Comparison of ENCODE assay signal across 21 cellular contexts in the genomic region with DNA sequence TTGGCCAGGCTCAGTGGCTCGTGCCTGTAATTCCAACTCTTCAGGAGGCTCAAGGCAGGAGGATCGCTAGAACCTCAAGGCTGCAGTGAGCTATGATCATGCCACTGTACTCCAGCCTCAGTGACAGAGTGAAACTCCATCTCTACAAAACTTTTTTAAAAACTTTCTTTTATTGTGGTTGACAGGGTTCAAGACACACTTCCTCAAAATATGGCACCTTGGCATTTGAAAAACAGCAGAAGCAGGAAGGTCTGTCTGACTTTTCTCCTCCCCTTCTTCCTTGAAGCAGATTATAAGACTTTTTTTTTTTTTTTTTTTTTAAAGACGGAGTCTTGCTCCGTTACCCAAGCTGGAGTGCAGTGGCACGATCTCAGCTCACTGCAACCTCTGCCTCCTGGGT. TPM values are rescaled to one million over a fixed set of nuclear protein-coding genes. Genes with fewer than 3 reads are reported as not detected.
A peak's percentile ranks its signal among the peaks of the same experiment; 100 is the strongest.
DNase-seq lines count a peak whose midpoint lies in the region; ATAC-seq and TF ChIP-seq lines count a peak whose summit lies in the region.
"Had no signal": no experiment of that assay in that cellular context is flagged by ENCODE, and none has a peak within 500 bp of the region (broad histone marks: within the 10 kb centered on the region; RNA-seq: fewer than 3 reads in every experiment).

No MANE protein-coding gene starts in this region.

- H4K20me1 ChIP-seq in BLaER1 = no peaks in the 10 kb centered on the region

- no peak for TF ChIP-seq CTCF in CD4-positive, alpha-beta T cell (IDR thresholded peaks at IDR 0.05)
- TF ChIP-seq CTCF in NB4 (IDR thresholded peaks at IDR 0.05; ENCODE audit: low read depth, low read length) = no peak

- intact Hi-C loops in CD4-positive, alpha-beta T cell (cut with DNase I, micrococcal nuclease) = loop anchor here in 1 of 2 experiments (10.0 kb wide), 2 partner anchors 337 to 397 kb away; partner anchors contain the start of gene UBAC2

- H4K91ac ChIP-seq in mesenchymal stem cell (ENCODE audit: low read length) = no peak overlapping the region

- H3K9ac ChIP-seq in BLaER1 = no peak overlapping the region
- H3K9ac ChIP-seq in mesenchymal stem cell (ENCODE audit: low read length) = no peak overlapping the region

- H4K8ac ChIP-seq in mesenchymal stem cell (ENCODE audit: low read length) = no peak overlapping the region

- H3K18ac ChIP-seq in mesenchymal stem cell (ENCODE audit: low read depth in 1 of 2, low read length in 2 of 2) = no peak overlapping the region

- H3K36me3 ChIP-seq in BLaER1 (no peaks in the 10 kb centered on the region), mesenchymal stem cell (ENCODE audit: control insufficient read depth in 1 of 2, insufficient read depth in 2 of 2, low read depth in 1 of 2, low read length in 2 of 2) (no peaks in the 10 kb centered on the region)
- H3K36me3 ChIP-seq: BE2C, prostate gland, WERI-Rb-1 had no signal

- no peaks in the 10 kb centered on the region for H3K79me1 ChIP-seq in mesenchymal stem cell (replicated peaks; ENCODE audit: low read length, poor library complexity, severe bottlenecking)

- H2BK5ac ChIP-seq in mesenchymal stem cell (ENCODE audit: low read depth, low read length, poor library complexity, severe bottlenecking) = no peak overlapping the region

- CTCF ChIA-PET in CD4-positive, alpha-beta T cell (lab: Charles Lee) = no interaction called here

- H3K4ac ChIP-seq in mesenchymal stem cell (ENCODE audit: low read depth in 1 of 2, low read length in 2 of 2) = no peak overlapping the region

- no peak for ATAC-seq in CD4-positive, alpha-beta T cell (ENCODE audit: poor library complexity)
- ATAC-seq in central memory CD8-positive, alpha-beta T cell (replicated peaks; ENCODE audit: extremely low read depth, poor library complexity, severe bottlenecking) = peak; percentile 44
- ATAC-seq in GM21526 (IDR thresholded peaks at IDR 0.05; ENCODE audit: low FRiP score, unreplicated experiment) = no peak

- peak overlapping the region; percentile 22 for H3K4me3 Mint-ChIP-seq in CD4-positive, alpha-beta T cell
- peak overlapping the region; percentile 69 for H3K4me3 Mint-ChIP-seq in central memory CD8-positive, alpha-beta T cell
- H3K4me3 Mint-ChIP-seq: brain, nephron progenitor cell had no signal

- no peak overlapping the region for H2BK120ac ChIP-seq in mesenchymal stem cell (ENCODE audit: low read depth, low read length)

- H3K4me1 Mint-ChIP-seq in CD4-positive, alpha-beta T cell (ENCODE audit: low read depth) = peaks cover 51% of the 10 kb centered on the region
- H3K4me1 Mint-ChIP-seq in central memory CD8-positive, alpha-beta T cell = peaks cover 40% of the 10 kb centered on the region

- in situ Hi-C loops in ACHN (cut with HindIII; ENCODE audit: low pct_ligation_motif_present, low pct_unique_long_range_greater_than_20kb, low sequenced_read_pairs) = no loop called here

- no peak for TF ChIP-seq POLR2A in NB4 (IDR thresholded peaks at IDR 0.05; ENCODE audit: extremely low read depth, insufficient read length)

- H2AK5ac ChIP-seq in mesenchymal stem cell (ENCODE audit: low read length, severe bottlenecking) = no peak overlapping the region

- H3K23ac ChIP-seq in mesenchymal stem cell (ENCODE audit: low read length in 2 of 2) = no peak overlapping the region

- H3K4me2 ChIP-seq in BLaER1 = peak overlapping the region; percentile 40; the same call in 1 of the 2 replicates
- H3K4me2 ChIP-seq in mesenchymal stem cell (ENCODE audit: low read length, poor library complexity, severe bottlenecking) = no peak overlapping the region
- H3K4me2 ChIP-seq: hepatocyte had no signal

- H3K14ac ChIP-seq in mesenchymal stem cell (ENCODE audit: low read length in 2 of 2) = no peak overlapping the region

- POLR2A ChIA-PET in CD4-positive, alpha-beta T cell (lab: Charles Lee) = no interaction called here

- no peaks in the 10 kb centered on the region for H3K27me3 Mint-ChIP-seq in CD4-positive, alpha-beta T cell
- H3K27me3 Mint-ChIP-seq in central memory CD8-positive, alpha-beta T cell = no peaks in the 10 kb centered on the region

- WGBS in mesenchymal stem cell = 94% methylated on average over 5 of the region's 5 CpGs

- H3K27ac ChIP-seq in BLaER1 (no peak overlapping the region), mesenchymal stem cell (ENCODE audit: low read length, poor library complexity, severe bottlenecking) (no peak overlapping the region)
- H3K27ac ChIP-seq in CD4-positive, alpha-beta T cell (ENCODE audit: low read depth, low read length) = no peak overlapping the region
- H3K27ac ChIP-seq: hepatocyte, prostate gland, WERI-Rb-1 had no signal

- H3K9me3 ChIP-seq in BLaER1 (no peaks in the 10 kb centered on the region), mesenchymal stem cell (ENCODE audit: control insufficient read depth, low read length) (no peaks in the 10 kb centered on the region)
- no peaks in the 10 kb centered on the region for H3K9me3 ChIP-seq in CD4-positive, alpha-beta T cell (ENCODE audit: control insufficient read depth, low read length)
- H3K9me3 ChIP-seq: BE2C, prostate gland had no signal

- H3K27ac Mint-ChIP-seq in CD4-positive, alpha-beta T cell = peak overlapping the region; percentile 29
- peak overlapping the region; percentile 89 for H3K27ac Mint-ChIP-seq in central memory CD8-positive, alpha-beta T cell (ENCODE audit: low read depth)
- H3K27ac Mint-ChIP-seq: brain, nephron progenitor cell had no signal

- no peaks in the 10 kb centered on the region for H3K36me3 Mint-ChIP-seq in CD4-positive, alpha-beta T cell (ENCODE audit: low read depth)
- H3K36me3 Mint-ChIP-seq in central memory CD8-positive, alpha-beta T cell (ENCODE audit: insufficient read depth) = peaks cover 13% of the 10 kb centered on the region
- H3K36me3 Mint-ChIP-seq: brain had no signal

- no peaks in the 10 kb centered on the region for H3K9me3 Mint-ChIP-seq in CD4-positive, alpha-beta T cell
- no peaks in the 10 kb centered on the region for H3K9me3 Mint-ChIP-seq in central memory CD8-positive, alpha-beta T cell
- H3K9me3 Mint-ChIP-seq: brain, nephron progenitor cell had no signal

- H3K4me3 ChIP-seq in BLaER1 (no peak overlapping the region), NB4 (ENCODE audit: low read depth, low read length) (no peak overlapping the region), mesenchymal stem cell (ENCODE audit: insufficient read depth in 1 of 2, low read depth in 1 of 2, low read length in 2 of 2) (no peak overlapping the region)
- H3K4me3 ChIP-seq: hepatocyte, lung, prostate gland had no signal

- H2AFZ ChIP-seq in mesenchymal stem cell (ENCODE audit: low read depth, low read length) = no peak overlapping the region
- H2AFZ ChIP-seq: hepatocyte had no signal

- H2BK12ac ChIP-seq in mesenchymal stem cell (ENCODE audit: low read length in 2 of 2) = no peak overlapping the region

- H2BK15ac ChIP-seq in mesenchymal stem cell (ENCODE audit: low read depth, poor library complexity, severe bottlenecking) = no peak overlapping the region

- no peak for DNase-seq in CD4-positive, alpha-beta T cell
- DNase-seq in NB4 (ENCODE audit: low read depth) = peak; percentile 31
- DNase-seq in central memory CD8-positive, alpha-beta T cell (ENCODE audit: low spot score in 2 of 2) = no peak
- DNase-seq in mesenchymal stem cell = no peak
- DNase-seq in ACHN = no peak
- DNase-seq: activated gamma-delta T cell; BE2C; cortex of kidney; NCI-H1048; NCI-H2029 treated with DMSO at 0.1 percent for 48 hours; NCI-H446; nephron progenitor cell; small intestine; stimulated activated CD4-positive, alpha-beta T cell treated with anti-CD3 and anti-CD28 coated beads, Interleukin-4, amount 100 ng/mL, for 4 hours; WERI-Rb-1 had no signal

- H3K4me1 ChIP-seq in BLaER1 (peaks cover 18% of the 10 kb centered on the region), mesenchymal stem cell (ENCODE audit: control insufficient read depth, insufficient read depth, low read depth, low read length) (peaks cover 3% of the 10 kb centered on the region)
- H3K4me1 ChIP-seq: BE2C, prostate gland had no signal

- no peaks in the 10 kb centered on the region for H3K27me3 ChIP-seq in BLaER1
- H3K27me3 ChIP-seq in CD4-positive, alpha-beta T cell (ENCODE audit: control insufficient read depth, insufficient read depth, low read length) = no peaks in the 10 kb centered on the region
- H3K27me3 ChIP-seq in mesenchymal stem cell (ENCODE audit: control insufficient read depth in 1 of 2, insufficient read depth in 1 of 2, low read length in 2 of 2) = peaks cover 0 to 13% of the 10 kb centered on the region in 2 experiments
- H3K27me3 ChIP-seq: BE2C, hepatocyte had no signal

RNA-seq across cellular contexts. Expression of gene CLYBL, which starts 5.0 kb away (rescaled TPM):
- total RNA-seq in CD4-positive, alpha-beta T cell = 1 to 10 TPM; 4.7 to 6.4 TPM
- 2.1 TPM for polyA plus RNA-seq in mesenchymal stem cell (2013, experiment 1 of 2)
- polyA plus RNA-seq in mesenchymal stem cell (2013, experiment 2 of 2) = 2.2 TPM
